22 cellular contexts compared by ENCODE assay signal in genomic region chr15:87219650-87220615, GRCh38.
DNase-seq lines count a peak whose midpoint lies in the region; ATAC-seq and TF ChIP-seq lines count a peak whose summit lies in the region.
"Had no signal": no experiment of that assay in that cellular context is flagged by ENCODE, and none has a peak within 500 bp of the region (broad histone marks: within the 10 kb centered on the region; RNA-seq: fewer than 3 reads in every experiment).

No MANE protein-coding gene starts in this region.

- TF ChIP-seq CTCF in AG10803 (conservative IDR thresholded peaks at IDR 0.05; ENCODE audit: low read length) (no peak), fibroblast of villous mesenchyme (IDR thresholded peaks at IDR 0.05; ENCODE audit: insufficient read depth, low read depth, low read length) (no peak), gastroesophageal sphincter (IDR thresholded peaks at IDR 0.05) (no peak), nephron progenitor cell (IDR thresholded peaks at IDR 0.05) (no peak)

- H3K27me3 Mint-ChIP-seq in nephron progenitor cell (ENCODE audit: low read depth, poor library complexity), result peaks cover 3% of the 10 kb centered on the region
- H3K27me3 Mint-ChIP-seq: CD4-positive, CD25-positive, alpha-beta regulatory T cell; stimulated activated naive B cell treated with anti-CD40 and anti-IgM and Interleukin-4, amounts not matched to agents 10 μg/mL and 1 μg/mL and 100 μg/mL, for 72 hours had no signal

- peak; percentile 53 for DNase-seq in AG10803 (ENCODE audit: low read depth)
- DNase-seq in HS-5 (ENCODE audit: low read depth), result peak; percentile 73
- DNase-seq in T1000 (lab: John Stamatoyannopoulos, UW), result peak; percentile 21
- peak; percentile 29 for DNase-seq in fibroblast of villous mesenchyme (ENCODE audit: low read depth)
- no peak for DNase-seq in nephron progenitor cell
- DNase-seq in effector memory CD4-positive, alpha-beta T cell, result no peak
- no peak for DNase-seq in activated gamma-delta T cell treated with Interleukin-2 at 50 U/mL for 16 hours
- DNase-seq: activated CD4-positive, alpha-beta T cell treated with anti-CD3 and anti-CD28 coated beads for 1 hour; body of pancreas; CD4-positive, CD25-positive, alpha-beta regulatory T cell; colonic mucosa; DMS153; H7; left cardiac atrium; naive thymus-derived CD8-positive, alpha-beta T cell; NCI-H526; stimulated activated CD4-positive, alpha-beta T cell treated with anti-CD3 and anti-CD28 coated beads, Interleukin-1b, Interleukin-23, amount 100 ng/mL, for 48 hours; stimulated activated naive B cell treated with anti-CD40 and anti-IgM and Interleukin-4, amounts not matched to agents 10 μg/mL and 1 μg/mL and 100 μg/mL, for 72 hours; SW 1271 had no signal

- no peak for TF ChIP-seq POLR2A in gastroesophageal sphincter (IDR thresholded peaks at IDR 0.05)

- H3K27ac Mint-ChIP-seq in nephron progenitor cell, result no peak overlapping the region
- H3K27ac Mint-ChIP-seq: activated naive CD8-positive, alpha-beta T cell; CD4-positive, CD25-positive, alpha-beta regulatory T cell; stimulated activated naive B cell treated with anti-CD40 and anti-IgM and Interleukin-4, amounts not matched to agents 10 μg/mL and 1 μg/mL and 100 μg/mL, for 72 hours had no signal

- no peak for ATAC-seq in gastroesophageal sphincter
- ATAC-seq: body of pancreas; left cardiac atrium; naive thymus-derived CD8-positive, alpha-beta T cell; stimulated activated naive B cell treated with anti-CD40 and anti-IgM and Interleukin-4, amounts not matched to agents 10 μg/mL and 1 μg/mL and 100 μg/mL, for 72 hours had no signal

- no peak overlapping the region for H3K4me3 ChIP-seq in AG10803 (ENCODE audit: low read length)
- H3K4me3 ChIP-seq in fibroblast of villous mesenchyme (ENCODE audit: low read depth, low read length), result no peak overlapping the region
- no peak overlapping the region for H3K4me3 ChIP-seq in gastroesophageal sphincter
- H3K4me3 ChIP-seq in effector memory CD4-positive, alpha-beta T cell (ENCODE audit: insufficient read depth, low read depth, low read length, poor library complexity, severe bottlenecking), result no peak overlapping the region
- H3K4me3 ChIP-seq: body of pancreas, colonic mucosa, thoracic aorta had no signal

- H3K27me3 ChIP-seq in gastroesophageal sphincter, result no peaks in the 10 kb centered on the region
- no peaks in the 10 kb centered on the region for H3K27me3 ChIP-seq in effector memory CD4-positive, alpha-beta T cell (replicated peaks; ENCODE audit: control insufficient read depth, insufficient read depth, low read length, poor library complexity, severe bottlenecking)
- H3K27me3 ChIP-seq: body of pancreas, colonic mucosa had no signal

- 57 to 59% methylated on average over 5 to 6 of the region's 6 CpGs for WGBS in gastroesophageal sphincter (ENCODE audit: low coverage in 1 of 2), 2 donors

- H3K4me1 ChIP-seq in gastroesophageal sphincter, result no peaks in the 10 kb centered on the region
- H3K4me1 ChIP-seq in effector memory CD4-positive, alpha-beta T cell (ENCODE audit: control insufficient read depth, insufficient read depth, low read length, poor library complexity, severe bottlenecking), result no peaks in the 10 kb centered on the region
- H3K4me1 ChIP-seq: body of pancreas, colonic mucosa had no signal

- peaks cover 25% of the 10 kb centered on the region for H3K4me1 Mint-ChIP-seq in nephron progenitor cell
- H3K4me1 Mint-ChIP-seq: naive thymus-derived CD8-positive, alpha-beta T cell; stimulated activated naive B cell treated with anti-CD40 and anti-IgM and Interleukin-4, amounts not matched to agents 10 μg/mL and 1 μg/mL and 100 μg/mL, for 72 hours had no signal

- TF ChIP-seq EP300 in gastroesophageal sphincter (IDR thresholded peaks at IDR 0.05), result no peak

- no peaks in the 10 kb centered on the region for H3K36me3 ChIP-seq in gastroesophageal sphincter
- H3K36me3 ChIP-seq in effector memory CD4-positive, alpha-beta T cell (ENCODE audit: control insufficient read depth, insufficient read depth, low read length), result no peaks in the 10 kb centered on the region
- H3K36me3 ChIP-seq: colonic mucosa, thoracic aorta had no signal

- peaks cover 4% of the 10 kb centered on the region for H3K36me3 Mint-ChIP-seq in nephron progenitor cell (ENCODE audit: low read depth)
- H3K36me3 Mint-ChIP-seq: activated naive CD8-positive, alpha-beta T cell; CD4-positive, CD25-positive, alpha-beta regulatory T cell; naive thymus-derived CD8-positive, alpha-beta T cell; stimulated activated naive B cell treated with anti-CD40 and anti-IgM and Interleukin-4, amounts not matched to agents 10 μg/mL and 1 μg/mL and 100 μg/mL, for 72 hours had no signal

- no peaks in the 10 kb centered on the region for H3K9me3 ChIP-seq in gastroesophageal sphincter
- no peaks in the 10 kb centered on the region for H3K9me3 ChIP-seq in effector memory CD4-positive, alpha-beta T cell (ENCODE audit: control insufficient read depth, low read length)
- H3K9me3 ChIP-seq: body of pancreas, colonic mucosa, thoracic aorta had no signal

- H3K4me3 Mint-ChIP-seq in nephron progenitor cell, result no peak overlapping the region
- H3K4me3 Mint-ChIP-seq: activated naive CD8-positive, alpha-beta T cell; CD4-positive, CD25-positive, alpha-beta regulatory T cell; naive thymus-derived CD8-positive, alpha-beta T cell; stimulated activated naive B cell treated with anti-CD40 and anti-IgM and Interleukin-4, amounts not matched to agents 10 μg/mL and 1 μg/mL and 100 μg/mL, for 72 hours had no signal

- no peaks in the 10 kb centered on the region for H3K9me3 Mint-ChIP-seq in nephron progenitor cell

- H3K27ac ChIP-seq in gastroesophageal sphincter, result no peak overlapping the region
- H3K27ac ChIP-seq in effector memory CD4-positive, alpha-beta T cell (ENCODE audit: insufficient read depth, low read length, poor library complexity, severe bottlenecking), result no peak overlapping the region
- H3K27ac ChIP-seq: body of pancreas, colonic mucosa, thoracic aorta had no signal

Comparison
In these comparisons a context has a peak if more than half of its experiments do, and no peak if none do; other contexts are left out.
1. DNase-seq: peak in AG10803 (single experiment), HS-5 (single experiment), T1000 (single experiment) and fibroblast of villous mesenchyme (single experiment); none in nephron progenitor cell (single experiment), effector memory CD4-positive, alpha-beta T cell (0 of 3) and activated gamma-delta T cell treated with Interleukin-2 at 50 U/mL for 16 hours (single experiment).